19 cellular contexts compared by ENCODE assay signal in the genomic region with DNA sequence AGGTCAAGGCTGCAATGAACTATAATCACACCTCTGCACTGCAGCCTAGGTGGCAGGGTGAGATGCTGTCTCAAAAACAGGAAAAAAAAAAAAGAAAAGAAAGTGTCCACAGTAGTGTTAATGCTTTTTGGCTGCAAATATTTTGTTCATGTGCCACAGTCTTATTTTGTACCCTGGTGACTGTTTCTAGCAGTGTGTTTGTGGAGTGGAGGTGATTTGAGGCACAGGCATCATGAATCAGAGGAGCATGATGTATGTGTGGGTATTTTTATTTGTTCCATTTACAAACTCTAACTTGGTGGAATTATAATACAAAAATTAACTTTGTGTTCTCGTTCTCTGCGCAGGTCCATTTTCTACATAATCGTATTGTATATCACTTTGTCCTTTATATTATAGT. TPM values are rescaled to one million over a fixed set of nuclear protein-coding genes. Genes with fewer than 3 reads are reported as not detected.
"Had no signal": no experiment of that assay in that cellular context is flagged by ENCODE, and none has a peak within 500 bp of the region (broad histone marks: within the 10 kb centered on the region; RNA-seq: fewer than 3 reads in every experiment).

No MANE protein-coding gene starts in this region.

- DNase-seq: Kasumi-1; MM.1S; NCI-H146; NCI-H1694 treated with DMSO at 0.1 percent for 48 hours; NCI-H1930; NCI-H2081; NCI-H2107; NCI-H524; NCI-H526 treated with DMSO at 0.1 percent for 48 hours; NCI-H774; NK-92 treated with Interleukin-12 subunit alpha and Interleukin-12 subunit beta, amount 100 ng/mL, for 24 hours; PC-3; SHP77 treated with DMSO at 0.1 percent for 48 hours; SJCRH30 had no signal

- H3K4me3 Mint-ChIP-seq: IgD-negative memory B cell had no signal

- H3K27me3 ChIP-seq: SJCRH30 had no signal

- H3K36me3 Mint-ChIP-seq: IgD-negative memory B cell had no signal

- H3K9me3 ChIP-seq: SJCRH30 had no signal

- H3K36me3 ChIP-seq: SJCRH30 had no signal

- H3K4me2 ChIP-seq: KMS-11 had no signal

- H3K4me3 ChIP-seq: K562, SJCRH30 had no signal

- H3K27ac ChIP-seq: HL-60, KMS-11, RWPE1, SJCRH30 had no signal

- H3K9ac ChIP-seq: KMS-11 had no signal

- H3K27ac Mint-ChIP-seq: IgD-negative memory B cell had no signal

- H3K9me3 Mint-ChIP-seq: IgD-negative memory B cell had no signal

- H3K4me1 Mint-ChIP-seq: IgD-negative memory B cell had no signal

RNA-seq across cellular contexts. Expression of a gene that starts 30.6 kb away (rescaled TPM):
- polyA plus RNA-seq: IgD-negative memory B cell had no signal
